8 cellular contexts compared by ENCODE assay signal in the genomic region with DNA sequence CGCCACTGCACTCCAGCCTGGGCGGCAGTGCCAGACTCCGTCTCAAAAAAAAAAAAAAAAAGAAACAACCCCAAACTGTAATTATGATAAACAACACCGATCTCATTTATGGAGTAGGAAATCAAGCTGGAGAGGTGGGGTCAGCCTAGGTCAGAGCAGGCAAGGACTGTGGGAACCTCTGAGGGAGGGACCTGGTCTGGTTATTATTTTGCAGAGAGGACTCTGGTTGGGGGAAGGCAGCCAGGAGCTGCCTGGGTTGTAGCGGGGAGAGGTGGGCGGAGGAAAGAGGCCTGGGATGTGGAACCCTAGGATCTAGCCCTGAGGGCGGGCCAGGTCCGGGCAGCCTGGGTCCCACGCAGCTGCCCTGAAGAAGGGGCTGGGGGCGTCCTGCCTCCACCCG. TPM values are rescaled to one million over a fixed set of nuclear protein-coding genes. Genes with fewer than 3 reads are reported as not detected.
DNase-seq lines count a peak whose midpoint lies in the region; ATAC-seq and TF ChIP-seq lines count a peak whose summit lies in the region.

No MANE protein-coding gene starts in this region.

- H3K27me3 ChIP-seq in BLaER1 (peaks cover 8% of the 10 kb centered on the region), mucosa of rectum (ENCODE audit: control insufficient read depth in 2 of 2, insufficient read depth in 2 of 2, low read length in 2 of 2) (no peaks in the 10 kb centered on the region)

- no peak for TF ChIP-seq POLR2A in lower leg skin (IDR thresholded peaks at IDR 0.05)

- H3K4me1 ChIP-seq in BLaER1 = peaks cover 22% of the 10 kb centered on the region; the same call in 1 of the 2 replicates
- peaks cover 2 to 5% of the 10 kb centered on the region in 2 donors for H3K4me1 ChIP-seq in mucosa of rectum (ENCODE audit: control insufficient read depth in 2 of 2, insufficient read depth in 2 of 2, low read length in 2 of 2)

- ATAC-seq in GM21529 (IDR thresholded peaks at IDR 0.05; ENCODE audit: unreplicated experiment) (peak; percentile 15), GM21786 (IDR thresholded peaks at IDR 0.05; ENCODE audit: unreplicated experiment) (no peak), GM21381 (IDR thresholded peaks at IDR 0.05; ENCODE audit: unreplicated experiment) (no peak)

- intact Hi-C loops in lower leg skin (cut with DNase I; ENCODE audit: low total_unique reads) = no loop called here

- WGBS in lower leg skin, 2 donors = 10 to 12% methylated on average over 9 to 11 of the region's 11 CpGs

- H3K4me3 ChIP-seq in BLaER1 (peak overlapping the region; percentile 68), coronary artery (peak overlapping the region; percentile 76), mucosa of rectum (ENCODE audit: low read length in 2 of 2) (peak overlapping the region; percentile 61 to 62), lower leg skin (ENCODE audit: low read depth, poor library complexity, severe bottlenecking) (no peak overlapping the region)

- no peak for TF ChIP-seq CTCF in coronary artery (IDR thresholded peaks at IDR 0.05)
- no peak for TF ChIP-seq CTCF in lower leg skin (IDR thresholded peaks at IDR 0.05)

- H3K9me3 ChIP-seq in BLaER1 = no peaks in the 10 kb centered on the region
- H3K9me3 ChIP-seq in mucosa of rectum (ENCODE audit: control insufficient read depth in 2 of 2, low read length in 2 of 2) = no peaks in the 10 kb centered on the region

- peak overlapping the region; percentile 69; the same call in 1 of the 2 replicates for H3K9ac ChIP-seq in BLaER1
- peak overlapping the region; percentile 44 to 48 for H3K9ac ChIP-seq in mucosa of rectum (ENCODE audit: low read depth in 1 of 2, low read length in 2 of 2)

- H3K27ac ChIP-seq in BLaER1 = peak overlapping the region; percentile 67
- H3K27ac ChIP-seq in coronary artery = peak overlapping the region; percentile 67 to 72
- H3K27ac ChIP-seq in mucosa of rectum (ENCODE audit: low read depth in 2 of 2, low read length in 2 of 2) = peak overlapping the region; percentile 50 to 67

- no peaks in the 10 kb centered on the region for H4K20me1 ChIP-seq in BLaER1

- DNase-seq in NOMO-1 treated with dmso at 0.1 percent for 144 hours (lab: John Stamatoyannopoulos, UW; ENCODE audit: unreplicated experiment) (peak; percentile 23), coronary artery (ENCODE audit: low spot score) (no peak), lower leg skin (ENCODE audit: low spot score in 2 of 2) (no peak)

- H3K36me3 ChIP-seq in BLaER1 = no peaks in the 10 kb centered on the region
- no peaks in the 10 kb centered on the region for H3K36me3 ChIP-seq in mucosa of rectum (ENCODE audit: control insufficient read depth in 2 of 2, insufficient read depth in 2 of 2, low read length in 2 of 2)

- H3K4me2 ChIP-seq in BLaER1 = peak overlapping the region; percentile 85

RNA-seq across cellular contexts. Expression of gene HS3ST6, which starts 10.9 kb away (rescaled TPM):
- total RNA-seq in lower leg skin = 100 to 1,000 TPM; 103 to 153 (median 120) TPM

RNA-seq across cellular contexts. Expression of gene MSRB1, which starts 13.9 kb away (rescaled TPM):
- 10 to 100 TPM; 18.7 to 44.3 (median 31.7) TPM for total RNA-seq in lower leg skin

RNA-seq across cellular contexts. Expression of gene RPL3L, which starts 25.4 kb away (rescaled TPM):
- total RNA-seq in lower leg skin = 1 to 10 TPM in 1 of 4 donors, not detected in 3; 1.6 TPM

RNA-seq across cellular contexts. Expression of gene NDUFB10, which starts 30.2 kb away (rescaled TPM):
- total RNA-seq in lower leg skin = 100 to 1,000 TPM; 183 to 245 (median 217) TPM

RNA-seq across cellular contexts. Expression of gene RPS2, which starts 35.5 kb away (rescaled TPM):
- total RNA-seq in lower leg skin = 1,000 to 10,000 TPM; 2,603 to 4,441 (median 3,196) TPM
